In the genomic region with DNA sequence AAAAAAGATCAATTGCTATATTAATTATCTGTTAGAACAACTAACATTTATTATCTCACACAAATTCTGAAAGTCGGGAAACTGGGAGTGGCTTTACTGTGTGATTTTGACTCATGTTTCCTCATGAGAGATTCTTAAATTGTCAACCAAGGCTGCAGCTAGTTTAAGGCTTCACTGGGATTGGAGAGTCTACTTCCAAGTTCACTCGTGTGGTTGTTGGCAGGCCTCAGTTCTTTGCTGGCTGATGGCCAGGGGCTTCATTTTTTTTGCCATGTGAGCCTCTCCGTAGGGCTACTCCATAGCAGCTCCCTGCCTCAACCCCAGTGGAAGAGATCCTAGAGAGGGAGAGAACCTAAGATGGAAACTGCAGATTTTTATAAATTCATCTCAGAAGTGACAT, we compare ENCODE assay signal across 9 cellular contexts. TPM values are rescaled to one million over a fixed set of nuclear protein-coding genes. Genes with fewer than 3 reads are reported as not detected.
DNase-seq lines count a peak whose midpoint lies in the region; ATAC-seq, FAIRE-seq and TF ChIP-seq lines count a peak whose summit lies in the region.
"Had no signal": no experiment of that assay in that cellular context is flagged by ENCODE, and none has a peak within 500 bp of the region (broad histone marks: within the 10 kb centered on the region; RNA-seq: fewer than 3 reads in every experiment).

No MANE protein-coding gene starts in this region.

- DNase-seq in colonic mucosa (peak; percentile 38), kidney (peak; percentile 82), stomach (peak; percentile 67), ecto neural progenitor cell (ENCODE audit: low spot score) (no peak), NCI-H2029 (lab: John Stamatoyannopoulos, UW) (no peak)
- no peak for DNase-seq in activated effector memory CD4-positive, alpha-beta T cell treated with anti-CD3 and anti-CD28 coated beads, Interleukin-2, amount 50 U/mL, for 16 hours
- DNase-seq: NCI-H524 treated with DMSO at 0.1 percent for 48 hours had no signal

- H2AFZ ChIP-seq in Loucy (ENCODE audit: low read length): no peak overlapping the region

- TF ChIP-seq POLR2A in stomach (IDR thresholded peaks at IDR 0.05): no peak

- WGBS in stomach, 5 donors: 10 to 29% (median 16%) methylated on average over 3 of the region's 3 CpGs

- no peak overlapping the region for H3K27ac ChIP-seq in colonic mucosa
- H3K27ac ChIP-seq in kidney (ENCODE audit: low read depth in 2 of 2, low read length in 2 of 2): peak overlapping the region; percentile 27 to 41
- peak overlapping the region in 4 of 5 donors; percentile 31 to 67 (median 53) for H3K27ac ChIP-seq in stomach

- TF ChIP-seq EP300 in stomach (IDR thresholded peaks at IDR 0.05): no peak

- H3K4me1 ChIP-seq in Loucy (ENCODE audit: insufficient read depth, low read length, poor library complexity, severe bottlenecking) (peaks cover 34% of the 10 kb centered on the region), colonic mucosa (no peaks in the 10 kb centered on the region), kidney (ENCODE audit: control insufficient read depth in 1 of 2, insufficient read depth in 1 of 2, low read depth in 1 of 2, low read length in 2 of 2) (peaks cover 2 to 7% of the 10 kb centered on the region in 2 donors), stomach (peaks cover 4 to 48% (median 28%) of the 10 kb centered on the region in 4 donors)

- no peak for ATAC-seq in GM21526 (IDR thresholded peaks at IDR 0.05; ENCODE audit: low FRiP score, unreplicated experiment)

- no peak for TF ChIP-seq CTCF in Loucy (conservative IDR thresholded peaks at IDR 0.05; ENCODE audit: low read length)
- TF ChIP-seq CTCF in colonic mucosa (IDR thresholded peaks at IDR 0.05): no peak
- TF ChIP-seq CTCF in kidney (IDR thresholded peaks at IDR 0.05; ENCODE audit: borderline replicate concordance, extremely low read depth, insufficient read depth): no peak
- no peak for TF ChIP-seq CTCF in stomach (IDR thresholded peaks at IDR 0.05)

- H3K9me2 ChIP-seq in Loucy (replicated peaks; ENCODE audit: low read depth, low read length): no peaks in the 10 kb centered on the region

- intact Hi-C loops in colonic mucosa (cut with DNase I): no loop called here
- intact Hi-C loops in kidney (cut with DNase I): no loop called here
- intact Hi-C loops in stomach (cut with DNase I; ENCODE audit: low total_unique reads): no loop called here

- H3K4me2 ChIP-seq in Loucy (ENCODE audit: low read depth, low read length, poor library complexity, severe bottlenecking): no peak overlapping the region

- no peaks in the 10 kb centered on the region for H3K36me3 ChIP-seq in Loucy (ENCODE audit: insufficient read depth, low read length)
- no peaks in the 10 kb centered on the region for H3K36me3 ChIP-seq in colonic mucosa
- no peaks in the 10 kb centered on the region for H3K36me3 ChIP-seq in kidney (ENCODE audit: control insufficient read depth in 1 of 2, insufficient read depth in 2 of 2, low read length in 2 of 2)
- no peaks in the 10 kb centered on the region for H3K36me3 ChIP-seq in stomach

- FAIRE-seq in kidney (lab: Jason Lieb, UNC): peak; percentile 73

- H3K9me3 ChIP-seq in Loucy (ENCODE audit: insufficient read depth, low read depth, low read length) (no peaks in the 10 kb centered on the region), colonic mucosa (no peaks in the 10 kb centered on the region), kidney (ENCODE audit: control insufficient read depth in 1 of 2, low read length in 2 of 2) (no peaks in the 10 kb centered on the region), stomach (no peaks in the 10 kb centered on the region)

- H3K27me3 ChIP-seq in Loucy (ENCODE audit: insufficient read depth, low read length, poor library complexity, severe bottlenecking): no peaks in the 10 kb centered on the region
- H3K27me3 ChIP-seq in colonic mucosa: no peaks in the 10 kb centered on the region
- H3K27me3 ChIP-seq in stomach: no peaks in the 10 kb centered on the region

- 0 out of 2 replicates have a peak, but pooled peaks cover 1% of the 10 kb centered on the region for H3F3A ChIP-seq in Loucy (ENCODE audit: low read depth)

- no peaks in the 10 kb centered on the region for H4K20me1 ChIP-seq in Loucy (ENCODE audit: insufficient read depth, low read length, poor library complexity, severe bottlenecking)

- H3K4me3 ChIP-seq in Loucy (ENCODE audit: low read length, poor library complexity, severe bottlenecking) (no peak overlapping the region), colonic mucosa (no peak overlapping the region), kidney (ENCODE audit: low read length in 2 of 2) (peak overlapping the region in 1 of 2 donors; percentile 10), stomach (no peak overlapping the region)

- H3K79me2 ChIP-seq in Loucy (ENCODE audit: insufficient read depth, low read length): peaks cover 45% of the 10 kb centered on the region

- H3K9ac ChIP-seq in Loucy (ENCODE audit: low read depth, low read length, poor library complexity, severe bottlenecking): peak overlapping the region; percentile 47
- H3K9ac ChIP-seq in colonic mucosa (ENCODE audit: low read depth in 2 of 2, low read length in 2 of 2): no peak overlapping the region
- H3K9ac ChIP-seq in kidney (ENCODE audit: low read length in 2 of 2): no peak overlapping the region

RNA-seq across cellular contexts. Expression of a gene that starts 24.5 kb away (rescaled TPM):
- 10 to 100 TPM in 1 of 2 donors, 1 to 10 TPM in 1; 4.9 to 17.8 TPM for total RNA-seq in colonic mucosa
- total RNA-seq in kidney: 45.1 TPM
- polyA plus RNA-seq in kidney (ENCODE audit: insufficient read depth, low read depth, low replicate concordance): 29.3 TPM
- total RNA-seq in stomach: 10 to 100 TPM in 3 of 5 donors, 1 to 10 TPM in 2; 1.4 to 74.1 (median 16.1) TPM
- 100 to 1,000 TPM in 1 of 3 donors, 1 to 10 TPM in 2; 5.5 to 104 (median 7.6) TPM for polyA plus RNA-seq in stomach

Comparison
In these comparisons a context has a peak if more than half of its experiments do, and no peak if none do; other contexts are left out.
1. DNase-seq: peak in colonic mucosa (single experiment), kidney (single experiment) and stomach (single experiment); none in ecto neural progenitor cell (single experiment), NCI-H2029 (single experiment) and activated effector memory CD4-positive, alpha-beta T cell treated with anti-CD3 and anti-CD28 coated beads, Interleukin-2, amount 50 U/mL, for 16 hours (single experiment).